7 cellular contexts compared by ENCODE assay signal in the genomic region with DNA sequence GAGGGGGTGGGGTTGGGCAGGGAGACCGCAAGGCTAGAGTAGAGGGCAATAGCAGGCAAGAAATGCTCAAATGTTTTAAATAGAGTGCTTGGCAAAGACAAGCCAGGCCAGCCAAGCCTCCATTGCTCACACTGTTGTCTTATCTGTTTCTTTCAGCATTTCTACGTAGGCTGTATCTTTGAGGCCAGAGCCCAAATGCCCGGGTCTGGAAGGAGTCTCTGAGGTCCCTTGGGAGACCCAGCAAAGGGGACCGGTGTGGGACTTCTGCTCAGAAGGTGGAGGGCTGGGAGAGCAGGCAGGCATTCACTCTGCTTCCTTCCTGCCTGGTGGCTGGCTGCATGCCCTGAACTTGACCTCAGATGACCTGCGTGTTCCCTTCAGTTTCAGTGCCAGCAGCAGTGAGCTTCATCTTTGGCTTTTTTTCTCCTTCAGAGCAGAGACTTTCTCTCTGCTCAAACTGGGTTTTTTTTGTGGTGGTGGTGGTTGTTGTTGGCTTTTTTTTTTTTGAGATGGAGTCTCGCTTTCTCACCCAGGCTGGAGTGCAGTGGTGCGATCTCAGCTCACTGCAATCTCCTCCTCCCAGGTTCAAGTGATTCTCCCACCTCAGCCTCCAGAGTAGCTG. TPM values are rescaled to one million over a fixed set of nuclear protein-coding genes. Genes with fewer than 3 reads are reported as not detected.
DNase-seq lines count a peak whose midpoint lies in the region; ATAC-seq and TF ChIP-seq lines count a peak whose summit lies in the region.

No MANE protein-coding gene starts in this region.

- H3K4me1 ChIP-seq in Karpas-422 (ENCODE audit: low read length) = peaks cover 21% of the 10 kb centered on the region

- POLR2A ChIA-PET in activated CD4-positive, alpha-beta T cell treated with anti-CD3 and anti-CD28 coated beads, Interleukin-2, amount 10 ng/mL, durations not matched to agents 7 days and 5 days (lab: Charles Lee) = no interaction called here

- no peaks in the 10 kb centered on the region for H3K27me3 ChIP-seq in Karpas-422 (ENCODE audit: low read length)

- no peaks in the 10 kb centered on the region for H3K36me3 ChIP-seq in Karpas-422 (ENCODE audit: insufficient read depth, low read length)

- intact Hi-C loops in Right ventricle myocardium superior (cut with DNase I) = no loop called here

- no peak overlapping the region for H3K27ac ChIP-seq in Karpas-422 (ENCODE audit: low read length)

- H3K4me1 Mint-ChIP-seq in activated CD4-positive, alpha-beta T cell treated with anti-CD3 and anti-CD28 coated beads, Interleukin-2, amount 10 ng/mL, durations not matched to agents 7 days and 5 days = peaks cover 65% of the 10 kb centered on the region

- TF ChIP-seq CTCF in LNCaP clone FGC (IDR thresholded peaks at IDR 0.05; ENCODE audit: control insufficient read depth, extremely low read depth, insufficient read depth) = no peak

- peak overlapping the region; percentile 46 for H3K4me3 Mint-ChIP-seq in activated CD4-positive, alpha-beta T cell treated with anti-CD3 and anti-CD28 coated beads, Interleukin-2, amount 10 ng/mL, durations not matched to agents 7 days and 5 days

- no peaks in the 10 kb centered on the region for H3K9me3 ChIP-seq in Karpas-422 (ENCODE audit: low read length)

- H3K27me3 Mint-ChIP-seq in activated CD4-positive, alpha-beta T cell treated with anti-CD3 and anti-CD28 coated beads, Interleukin-2, amount 10 ng/mL, durations not matched to agents 7 days and 5 days = no peaks in the 10 kb centered on the region

- no peak overlapping the region for H3K4me3 ChIP-seq in LNCaP clone FGC (ENCODE audit: low read depth, low read length)
- no peak overlapping the region for H3K4me3 ChIP-seq in Karpas-422 (ENCODE audit: low read length)

- no peaks in the 10 kb centered on the region for H3K9me3 Mint-ChIP-seq in activated CD4-positive, alpha-beta T cell treated with anti-CD3 and anti-CD28 coated beads, Interleukin-2, amount 10 ng/mL, durations not matched to agents 7 days and 5 days

- H3K4me2 ChIP-seq in Karpas-422 (ENCODE audit: low read depth, low read length, poor library complexity, severe bottlenecking) = no peak overlapping the region

- no peaks in the 10 kb centered on the region for H3K79me2 ChIP-seq in Karpas-422 (ENCODE audit: low read length)

- H3K9ac ChIP-seq in Karpas-422 (ENCODE audit: low read length) = no peak overlapping the region

- H3K9me2 ChIP-seq in Karpas-422 (replicated peaks; ENCODE audit: insufficient read depth, low read length) = no peaks in the 10 kb centered on the region

- H2AFZ ChIP-seq in Karpas-422 (ENCODE audit: low read length) = no peak overlapping the region

- CTCF ChIA-PET in activated CD4-positive, alpha-beta T cell treated with anti-CD3 and anti-CD28 coated beads, Interleukin-2, amount 10 ng/mL, durations not matched to agents 7 days and 5 days (lab: Charles Lee) = interaction anchor here (1.0 to 1.7 kb wide), 5 partner anchors 12 to 142 kb away, joined by 3 to 4 read pairs (median 3); partner anchors contain the start of gene STAMBP

- peak overlapping the region; percentile 87 for H3K27ac Mint-ChIP-seq in activated CD4-positive, alpha-beta T cell treated with anti-CD3 and anti-CD28 coated beads, Interleukin-2, amount 10 ng/mL, durations not matched to agents 7 days and 5 days

- peaks cover 12% of the 10 kb centered on the region; the same call in 1 of the 2 replicates for H4K20me1 ChIP-seq in Karpas-422 (ENCODE audit: insufficient read depth, low read depth, low read length)

- DNase-seq in LNCaP clone FGC (ENCODE audit: low read depth) (peak; percentile 31), Right ventricle myocardium superior (peak; percentile 89), Karpas-422 (no peak)
- peak; percentile 73 for DNase-seq in activated CD4-positive, alpha-beta T cell treated with anti-CD3 and anti-CD28 coated beads, Interleukin-2, amount 10 ng/mL, durations not matched to agents 7 days and 5 days
- DNase-seq in stimulated activated naive CD4-positive, alpha-beta T cell treated with Interleukin-2 at 50 U/mL for 16 hours (lab: John Stamatoyannopoulos, UW) = peak; percentile 11

- peak; percentile 76 for ATAC-seq in GM18502 (IDR thresholded peaks at IDR 0.05; ENCODE audit: poor library complexity, unreplicated experiment)
- peak; percentile 83 for ATAC-seq in GM21737 (IDR thresholded peaks at IDR 0.05; ENCODE audit: unreplicated experiment)
- ATAC-seq in Right ventricle myocardium superior (ENCODE audit: poor library complexity) = peak; percentile 95

- H3K36me3 Mint-ChIP-seq in activated CD4-positive, alpha-beta T cell treated with anti-CD3 and anti-CD28 coated beads, Interleukin-2, amount 10 ng/mL, durations not matched to agents 7 days and 5 days (ENCODE audit: low read depth) = no peaks in the 10 kb centered on the region

RNA-seq across cellular contexts. Expression of gene TET3, which starts 13.7 kb away (rescaled TPM):
- 10 to 100 TPM; 17.9 to 18.8 TPM for total RNA-seq in activated CD4-positive, alpha-beta T cell treated with anti-CD3 and anti-CD28 coated beads, Interleukin-2, amount 10 ng/mL, durations not matched to agents 7 days and 5 days
- total RNA-seq in Right ventricle myocardium superior = 2.0 TPM
- 11.6 and 13.6 TPM in 2 replicates for total RNA-seq in Karpas-422 (2014; rRNA removed; shearing (Covaris generic); ENCODE audit: low replicate concordance)

RNA-seq across cellular contexts. Expression of gene DGUOK, which starts 44.3 kb away (rescaled TPM):
- total RNA-seq in activated CD4-positive, alpha-beta T cell treated with anti-CD3 and anti-CD28 coated beads, Interleukin-2, amount 10 ng/mL, durations not matched to agents 7 days and 5 days = 10 to 100 TPM; 64.1 to 72.3 TPM
- total RNA-seq in Right ventricle myocardium superior = 17.7 TPM
- total RNA-seq in Karpas-422 (2014; rRNA removed; shearing (Covaris generic); ENCODE audit: low replicate concordance) = 88.0 and 130 TPM in 2 replicates
